ENCODE assay signal across 12 cellular contexts in genomic region chr5:62791059-62791458, GRCh38.
A peak's percentile ranks its signal among the peaks of the same experiment; 100 is the strongest.
DNase-seq lines count a peak whose midpoint lies in the region; ATAC-seq and TF ChIP-seq lines count a peak whose summit lies in the region.
"Had no signal": no experiment of that assay in that cellular context is flagged by ENCODE, and none has a peak within 500 bp of the region (broad histone marks: within the 10 kb centered on the region; RNA-seq: fewer than 3 reads in every experiment).

No MANE protein-coding gene starts in this region.

- H3K4me3 ChIP-seq in NB4 (ENCODE audit: low read depth, low read length) (no peak overlapping the region), choroid plexus epithelial cell (ENCODE audit: low read depth, low read length) (no peak overlapping the region), retinal pigment epithelial cell (ENCODE audit: low read length) (no peak overlapping the region), mucosa of descending colon (no peak overlapping the region)
- H3K4me3 ChIP-seq: thoracic aorta had no signal

- DNase-seq in NCI-H748 (lab: John Stamatoyannopoulos, UW; ENCODE audit: unreplicated experiment) (peak; percentile 45), NCI-H748 treated with DMSO at 0.1 percent for 48 hours (lab: John Stamatoyannopoulos, UW) (no peak), NB4 (ENCODE audit: low read depth) (peak; percentile 23), choroid plexus epithelial cell (ENCODE audit: low read depth) (peak; percentile 68), retinal pigment epithelial cell (ENCODE audit: low read depth) (no peak), NCI-H128 (lab: John Stamatoyannopoulos, UW; ENCODE audit: unreplicated experiment) (no peak), anterior cingulate cortex (lab: John Stamatoyannopoulos, UW) (no peak), mucosa of descending colon (no peak)
- DNase-seq: activated naive CD4-positive, alpha-beta T cell; midbrain; NCI-H1105 had no signal

- peak; percentile 30 for TF ChIP-seq CTCF in NB4 (IDR thresholded peaks at IDR 0.05; ENCODE audit: low read depth, low read length)
- peak; percentile 66 for TF ChIP-seq CTCF in choroid plexus epithelial cell (conservative IDR thresholded peaks at IDR 0.05; ENCODE audit: low read depth, low read length)
- peak; percentile 49 for TF ChIP-seq CTCF in retinal pigment epithelial cell (conservative IDR thresholded peaks at IDR 0.05; ENCODE audit: low read depth, low read length)
- no peak for TF ChIP-seq CTCF in mucosa of descending colon (IDR thresholded peaks at IDR 0.05)

- H3K36me3 ChIP-seq in mucosa of descending colon (ENCODE audit: low read depth), result no peaks in the 10 kb centered on the region
- H3K36me3 ChIP-seq: thoracic aorta had no signal

- no peak for TF ChIP-seq POLR2A in NB4 (IDR thresholded peaks at IDR 0.05; ENCODE audit: extremely low read depth, insufficient read length)

- H3K4me1 ChIP-seq in mucosa of descending colon (ENCODE audit: low read depth), result no peaks in the 10 kb centered on the region

- no peak for ATAC-seq in mucosa of descending colon

- H3K9me3 ChIP-seq in mucosa of descending colon, result peaks cover 3% of the 10 kb centered on the region
- H3K9me3 ChIP-seq: thoracic aorta had no signal

- intact Hi-C loops in mucosa of descending colon (cut with DNase I, micrococcal nuclease), result no loop called here

Comparison
In these comparisons a context has a peak if more than half of its experiments do, and no peak if none do; other contexts are left out.
1. DNase-seq: peak in NCI-H748 (single experiment), NB4 (single experiment) and choroid plexus epithelial cell (single experiment); none in NCI-H748 treated with DMSO at 0.1 percent for 48 hours (single experiment), retinal pigment epithelial cell (single experiment), NCI-H128 (single experiment), anterior cingulate cortex (0 of 58) and mucosa of descending colon (0 of 3).